15 cellular contexts compared by ENCODE assay signal in genomic region chr10:119095648-119096047, GRCh38.
"Had no signal": no experiment of that assay in that cellular context is flagged by ENCODE, and none has a peak within 500 bp of the region (broad histone marks: within the 10 kb centered on the region; RNA-seq: fewer than 3 reads in every experiment).

No MANE protein-coding gene starts in this region.

- H3K9me3 Mint-ChIP-seq: naive thymus-derived CD4-positive, alpha-beta T cell had no signal

- FAIRE-seq: kidney, urothelium cell line had no signal

- H3K9me3 ChIP-seq: left lung, ovary, right lobe of liver had no signal

- H3K4me1 ChIP-seq: right lobe of liver had no signal

- H3K27ac ChIP-seq: brain microvascular endothelial cell, left lung, ovary, right lobe of liver had no signal

- DNase-seq: activated effector memory CD4-positive, alpha-beta T cell treated with Interleukin-2 at 50 U/mL for 16 hours; anterior cingulate cortex; brain microvascular endothelial cell; cerebellar nuclear complex; effector CD8-positive, alpha-beta T cell; foreskin fibroblast; hippocampal formation; kidney; left lung; mammary epithelial cell; naive thymus-derived CD4-positive, alpha-beta T cell; ovary; right lobe of liver; T-helper 9 cell had no signal

- ATAC-seq: left lung; naive thymus-derived CD4-positive, alpha-beta T cell; right lobe of liver had no signal

- H3K36me3 ChIP-seq: brain microvascular endothelial cell, left lung, ovary, right lobe of liver had no signal

- H3K27me3 ChIP-seq: brain microvascular endothelial cell, left lung, ovary, right lobe of liver had no signal

- H3K4me3 ChIP-seq: left lung, ovary, right lobe of liver had no signal

- H3K36me3 Mint-ChIP-seq: naive thymus-derived CD4-positive, alpha-beta T cell had no signal
